ENCODE assay signal across 15 cellular contexts in the genomic region with DNA sequence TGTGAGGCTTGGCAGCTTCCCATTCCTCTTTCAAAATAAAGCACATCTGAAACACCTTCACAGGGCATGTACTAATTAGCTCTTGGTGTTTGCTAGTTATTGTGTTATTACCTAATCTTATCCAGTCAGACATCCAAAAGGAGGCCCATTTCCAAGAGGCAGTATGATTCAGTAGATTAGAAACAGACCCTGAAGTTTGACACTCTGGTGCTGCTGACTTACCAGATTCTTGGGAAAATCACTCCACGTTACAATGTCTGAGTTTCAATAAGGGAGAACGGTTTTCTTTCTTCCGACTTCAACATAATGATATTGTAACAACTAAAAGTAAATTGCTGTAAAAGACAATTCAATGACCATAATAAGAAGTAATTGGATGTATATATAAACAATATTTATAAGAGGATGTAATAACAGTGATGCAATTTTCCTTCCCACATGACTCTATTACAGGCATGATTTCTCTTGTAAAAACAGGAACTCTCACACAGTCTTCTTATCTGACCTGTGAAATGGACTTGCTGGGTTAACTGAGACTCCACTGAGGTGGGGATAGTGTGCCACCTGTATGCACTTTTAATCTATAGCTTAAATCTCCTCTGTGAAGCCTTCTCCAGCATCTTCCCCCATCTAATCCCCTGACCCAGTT.
DNase-seq lines count a peak whose midpoint lies in the region; ATAC-seq, FAIRE-seq and TF ChIP-seq lines count a peak whose summit lies in the region.
"Had no signal": no experiment of that assay in that cellular context is flagged by ENCODE, and none has a peak within 500 bp of the region (broad histone marks: within the 10 kb centered on the region; RNA-seq: fewer than 3 reads in every experiment).

No MANE protein-coding gene starts in this region.

- TF ChIP-seq CTCF in fibroblast of the aortic adventitia (IDR thresholded peaks at IDR 0.05; ENCODE audit: insufficient read depth, low read length) = no peak

- FAIRE-seq in urothelium cell line (lab: Jason Lieb, UNC) = no peak

- peak; percentile 14 for DNase-seq in SIG-M5 treated with dmso at 0.1 percent for 504 hours (lab: John Stamatoyannopoulos, UW; ENCODE audit: unreplicated experiment)
- DNase-seq in SIG-M5 (lab: John Stamatoyannopoulos, UW) = no peak
- DNase-seq in fibroblast of the aortic adventitia (ENCODE audit: low read depth) = peak; percentile 85
- no peak for DNase-seq in urothelium cell line (ENCODE audit: low spot score)
- DNase-seq in DMS79 treated with DMSO at 0.1 percent for 48 hours (lab: John Stamatoyannopoulos, UW) = no peak
- DNase-seq in NCI-H128 (lab: John Stamatoyannopoulos, UW; ENCODE audit: unreplicated experiment) = no peak
- DNase-seq: ACHN; activated naive CD4-positive, alpha-beta T cell treated with anti-CD3 and anti-CD28 coated beads for 36 hours; central memory CD4-positive, alpha-beta T cell; NCI-H1436 treated with DMSO at 0.1 percent for 48 hours; NCI-H526 treated with DMSO at 0.1 percent for 48 hours; stimulated activated CD4-positive, alpha-beta T cell treated with anti-CD3 and anti-CD28 coated beads, Interleukin-12 subunit alpha, Interleukin-12 subunit beta, amount 100 ng/mL, for 4 hours; WERI-Rb-1 had no signal

- H3K4me3 ChIP-seq in fibroblast of the aortic adventitia (ENCODE audit: low read depth, low read length) = no peak overlapping the region

- ATAC-seq in SK-N-SH treated with all-trans-retinoic acid at 6 μM for 48 hours = peak; percentile 37; the same call in 1 of the 3 replicates
- no peak for ATAC-seq in HG02763 (IDR thresholded peaks at IDR 0.05; ENCODE audit: unreplicated experiment)

TF ChIP-seq in SK-N-SH treated with all-trans-retinoic acid at 6 μM for 48 hours, 23 proteins besides CTCF, POLR2A, EP300 and RAD21:
- TF ChIP-seq, protein P1, sequence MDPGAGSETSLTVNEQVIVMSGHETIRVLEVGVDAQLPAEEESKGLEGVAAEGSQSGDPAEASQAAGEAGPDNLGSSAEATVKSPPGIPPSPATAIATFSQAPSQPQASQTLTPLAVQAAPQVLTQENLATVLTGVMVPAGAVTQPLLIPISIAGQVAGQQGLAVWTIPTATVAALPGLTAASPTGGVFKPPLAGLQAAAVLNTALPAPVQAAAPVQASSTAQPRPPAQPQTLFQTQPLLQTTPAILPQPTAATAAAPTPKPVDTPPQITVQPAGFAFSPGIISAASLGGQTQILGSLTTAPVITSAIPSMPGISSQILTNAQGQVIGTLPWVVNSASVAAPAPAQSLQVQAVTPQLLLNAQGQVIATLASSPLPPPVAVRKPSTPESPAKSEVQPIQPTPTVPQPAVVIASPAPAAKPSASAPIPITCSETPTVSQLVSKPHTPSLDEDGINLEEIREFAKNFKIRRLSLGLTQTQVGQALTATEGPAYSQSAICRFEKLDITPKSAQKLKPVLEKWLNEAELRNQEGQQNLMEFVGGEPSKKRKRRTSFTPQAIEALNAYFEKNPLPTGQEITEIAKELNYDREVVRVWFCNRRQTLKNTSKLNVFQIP (CRISPR knock-in tag; IDR thresholded peaks at IDR 0.05; ENCODE audit: borderline replicate concordance, low read depth) = no peak
- TF ChIP-seq ZFP30 (CRISPR knock-in tag; IDR thresholded peaks at IDR 0.05) (no peak), ESRRG (CRISPR knock-in tag; IDR thresholded peaks at IDR 0.05) (no peak), PPARA (CRISPR knock-in tag; IDR thresholded peaks at IDR 0.05; ENCODE audit: borderline replicate concordance) (no peak), ZNF70 (CRISPR knock-in tag; IDR thresholded peaks at IDR 0.05) (no peak), TCF4 (CRISPR knock-in tag; IDR thresholded peaks at IDR 0.05; ENCODE audit: borderline replicate concordance) (no peak)
- TF ChIP-seq, protein P2, sequence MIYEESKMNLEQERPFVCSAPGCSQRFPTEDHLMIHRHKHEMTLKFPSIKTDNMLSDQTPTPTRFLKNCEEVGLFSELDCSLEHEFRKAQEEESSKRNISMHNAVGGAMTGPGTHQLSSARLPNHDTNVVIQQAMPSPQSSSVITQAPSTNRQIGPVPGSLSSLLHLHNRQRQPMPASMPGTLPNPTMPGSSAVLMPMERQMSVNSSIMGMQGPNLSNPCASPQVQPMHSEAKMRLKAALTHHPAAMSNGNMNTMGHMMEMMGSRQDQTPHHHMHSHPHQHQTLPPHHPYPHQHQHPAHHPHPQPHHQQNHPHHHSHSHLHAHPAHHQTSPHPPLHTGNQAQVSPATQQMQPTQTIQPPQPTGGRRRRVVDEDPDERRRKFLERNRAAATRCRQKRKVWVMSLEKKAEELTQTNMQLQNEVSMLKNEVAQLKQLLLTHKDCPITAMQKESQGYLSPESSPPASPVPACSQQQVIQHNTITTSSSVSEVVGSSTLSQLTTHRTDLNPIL (CRISPR knock-in tag; IDR thresholded peaks at IDR 0.05; ENCODE audit: low read depth) = no peak
- TF ChIP-seq, protein P3, sequence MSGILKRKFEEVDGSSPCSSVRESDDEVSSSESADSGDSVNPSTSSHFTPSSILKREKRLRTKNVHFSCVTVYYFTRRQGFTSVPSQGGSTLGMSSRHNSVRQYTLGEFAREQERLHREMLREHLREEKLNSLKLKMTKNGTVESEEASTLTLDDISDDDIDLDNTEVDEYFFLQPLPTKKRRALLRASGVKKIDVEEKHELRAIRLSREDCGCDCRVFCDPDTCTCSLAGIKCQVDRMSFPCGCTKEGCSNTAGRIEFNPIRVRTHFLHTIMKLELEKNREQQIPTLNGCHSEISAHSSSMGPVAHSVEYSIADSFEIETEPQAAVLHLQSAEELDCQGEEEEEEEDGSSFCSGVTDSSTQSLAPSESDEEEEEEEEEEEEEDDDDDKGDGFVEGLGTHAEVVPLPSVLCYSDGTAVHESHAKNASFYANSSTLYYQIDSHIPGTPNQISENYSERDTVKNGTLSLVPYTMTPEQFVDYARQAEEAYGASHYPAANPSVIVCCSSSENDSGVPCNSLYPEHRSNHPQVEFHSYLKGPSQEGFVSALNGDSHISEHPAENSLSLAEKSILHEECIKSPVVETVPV (CRISPR knock-in tag; IDR thresholded peaks at IDR 0.05) = no peak
- TF ChIP-seq, protein P4, sequence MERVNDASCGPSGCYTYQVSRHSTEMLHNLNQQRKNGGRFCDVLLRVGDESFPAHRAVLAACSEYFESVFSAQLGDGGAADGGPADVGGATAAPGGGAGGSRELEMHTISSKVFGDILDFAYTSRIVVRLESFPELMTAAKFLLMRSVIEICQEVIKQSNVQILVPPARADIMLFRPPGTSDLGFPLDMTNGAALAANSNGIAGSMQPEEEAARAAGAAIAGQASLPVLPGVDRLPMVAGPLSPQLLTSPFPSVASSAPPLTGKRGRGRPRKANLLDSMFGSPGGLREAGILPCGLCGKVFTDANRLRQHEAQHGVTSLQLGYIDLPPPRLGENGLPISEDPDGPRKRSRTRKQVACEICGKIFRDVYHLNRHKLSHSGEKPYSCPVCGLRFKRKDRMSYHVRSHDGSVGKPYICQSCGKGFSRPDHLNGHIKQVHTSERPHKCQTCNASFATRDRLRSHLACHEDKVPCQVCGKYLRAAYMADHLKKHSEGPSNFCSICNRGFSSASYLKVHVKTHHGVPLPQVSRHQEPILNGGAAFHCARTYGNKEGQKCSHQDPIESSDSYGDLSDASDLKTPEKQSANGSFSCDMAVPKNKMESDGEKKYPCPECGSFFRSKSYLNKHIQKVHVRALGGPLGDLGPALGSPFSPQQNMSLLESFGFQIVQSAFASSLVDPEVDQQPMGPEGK (CRISPR knock-in tag; IDR thresholded peaks at IDR 0.05; ENCODE audit: borderline replicate concordance) = no peak

Comparison
In these comparisons a context has a peak if more than half of its experiments do, and no peak if none do; other contexts are left out.
1. DNase-seq: peak in SIG-M5 treated with dmso at 0.1 percent for 504 hours (single experiment) and fibroblast of the aortic adventitia (single experiment); none in SIG-M5 (single experiment), urothelium cell line (single experiment), DMS79 treated with DMSO at 0.1 percent for 48 hours (single experiment) and NCI-H128 (single experiment).